8 cellular contexts compared by ENCODE assay signal in the genomic region with DNA sequence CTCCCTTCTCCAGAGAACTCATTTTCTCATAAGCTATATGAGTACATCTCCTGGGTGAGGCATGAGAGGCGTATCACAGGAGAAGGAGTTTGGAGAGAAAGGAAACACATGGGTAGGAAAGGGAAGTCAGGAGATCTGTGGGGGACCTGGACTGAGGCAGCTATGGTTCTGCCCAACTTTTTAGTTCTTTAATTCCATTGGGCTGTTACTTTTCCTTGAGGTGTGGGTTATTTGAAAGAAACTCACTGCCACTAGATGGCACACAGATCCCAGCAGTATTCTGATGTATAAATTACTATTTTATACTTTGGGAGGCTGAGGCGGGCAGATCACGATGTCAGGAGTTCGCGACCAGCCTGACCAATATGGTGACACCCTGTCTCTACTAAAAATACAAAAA.
A peak's percentile ranks its signal among the peaks of the same experiment; 100 is the strongest.
DNase-seq lines count a peak whose midpoint lies in the region; ATAC-seq and TF ChIP-seq lines count a peak whose summit lies in the region.

No MANE protein-coding gene starts in this region.

- H3K4me1 ChIP-seq in suprapubic skin (no peaks in the 10 kb centered on the region), psoas muscle (no peaks in the 10 kb centered on the region), vagina (no peaks in the 10 kb centered on the region)

- H3K9me3 ChIP-seq in WERI-Rb-1 (ENCODE audit: severe bottlenecking) (no peaks in the 10 kb centered on the region), suprapubic skin (no peaks in the 10 kb centered on the region), psoas muscle (no peaks in the 10 kb centered on the region), vagina (no peaks in the 10 kb centered on the region)

- intact Hi-C loops in psoas muscle (cut with DNase I) (no loop called here), vagina (cut with DNase I) (no loop called here)

- TF ChIP-seq CTCF in AG09309 (IDR thresholded peaks at IDR 0.05; ENCODE audit: control insufficient read depth, insufficient read depth, low read depth, low read length, missing control alignments) (peak; percentile 57), WERI-Rb-1 (IDR thresholded peaks at IDR 0.05; ENCODE audit: low read depth, low read length) (peak; percentile 13; the same call in 1 of the 2 replicates), suprapubic skin (IDR thresholded peaks at IDR 0.05) (no peak), psoas muscle (IDR thresholded peaks at IDR 0.05) (no peak), vagina (IDR thresholded peaks at IDR 0.05) (no peak)

- TF ChIP-seq POLR2A in suprapubic skin (IDR thresholded peaks at IDR 0.05) (no peak), vagina (IDR thresholded peaks at IDR 0.05) (no peak)

- H3K27me3 ChIP-seq in WERI-Rb-1 (ENCODE audit: insufficient read depth, low read depth, severe bottlenecking) (no peaks in the 10 kb centered on the region), suprapubic skin (no peaks in the 10 kb centered on the region), psoas muscle (ENCODE audit: insufficient read depth in 3 of 3, low read length in 2 of 3) (no peaks in the 10 kb centered on the region), vagina (no peaks in the 10 kb centered on the region)

- H3K27ac ChIP-seq in WERI-Rb-1 (no peak overlapping the region), suprapubic skin (no peak overlapping the region), psoas muscle (no peak overlapping the region), vagina (no peak overlapping the region)

- 66% methylated on average over 5 of the region's 5 CpGs for WGBS in suprapubic skin
- 81 to 92% (median 82%) methylated on average over 5 of the region's 5 CpGs for WGBS in psoas muscle, 3 donors

- H3K4me3 ChIP-seq in AG09309 (ENCODE audit: control insufficient read depth, low read depth, low read length) (no peak overlapping the region), WERI-Rb-1 (ENCODE audit: low read depth, low read length) (no peak overlapping the region), suprapubic skin (no peak overlapping the region), psoas muscle (no peak overlapping the region), vagina (no peak overlapping the region)

- TF ChIP-seq EP300 in suprapubic skin (IDR thresholded peaks at IDR 0.05), result no peak

- no peak for DNase-seq in AG09309 (ENCODE audit: low read depth)
- peak; percentile 22 for DNase-seq in HCEC 1CT
- no peak for DNase-seq in WERI-Rb-1
- peak; percentile 57 for DNase-seq in iris pigment epithelial cell (ENCODE audit: low read depth)
- no peak for DNase-seq in suprapubic skin (ENCODE audit: low spot score in 2 of 2)
- DNase-seq in psoas muscle, result no peak
- no peak for DNase-seq in vagina (ENCODE audit: extremely low spot score in 2 of 2)

- H3K36me3 ChIP-seq in WERI-Rb-1, result no peaks in the 10 kb centered on the region
- peaks cover 2% of the 10 kb centered on the region for H3K36me3 ChIP-seq in suprapubic skin
- H3K36me3 ChIP-seq in psoas muscle (ENCODE audit: insufficient read depth in 1 of 2, low read depth in 1 of 2), result no peaks in the 10 kb centered on the region
- H3K36me3 ChIP-seq in vagina, result no peaks in the 10 kb centered on the region

- ATAC-seq in psoas muscle, result no peak
- no peak for ATAC-seq in HG03039 (IDR thresholded peaks at IDR 0.05; ENCODE audit: unreplicated experiment)

Comparison
In these comparisons a context has a peak if more than half of its experiments do, and no peak if none do; other contexts are left out.
1. DNase-seq: peak in HCEC 1CT (single experiment) and iris pigment epithelial cell (single experiment); none in AG09309 (single experiment), WERI-Rb-1 (single experiment), suprapubic skin (0 of 2), psoas muscle (0 of 2) and vagina (0 of 2).
2. CTCF ChIP-seq: peak in AG09309 (single experiment) and WERI-Rb-1 (single experiment); none in suprapubic skin (0 of 2), psoas muscle (single experiment) and vagina (0 of 3).